ENCODE assay signal across 1 cellular context in the genomic region with DNA sequence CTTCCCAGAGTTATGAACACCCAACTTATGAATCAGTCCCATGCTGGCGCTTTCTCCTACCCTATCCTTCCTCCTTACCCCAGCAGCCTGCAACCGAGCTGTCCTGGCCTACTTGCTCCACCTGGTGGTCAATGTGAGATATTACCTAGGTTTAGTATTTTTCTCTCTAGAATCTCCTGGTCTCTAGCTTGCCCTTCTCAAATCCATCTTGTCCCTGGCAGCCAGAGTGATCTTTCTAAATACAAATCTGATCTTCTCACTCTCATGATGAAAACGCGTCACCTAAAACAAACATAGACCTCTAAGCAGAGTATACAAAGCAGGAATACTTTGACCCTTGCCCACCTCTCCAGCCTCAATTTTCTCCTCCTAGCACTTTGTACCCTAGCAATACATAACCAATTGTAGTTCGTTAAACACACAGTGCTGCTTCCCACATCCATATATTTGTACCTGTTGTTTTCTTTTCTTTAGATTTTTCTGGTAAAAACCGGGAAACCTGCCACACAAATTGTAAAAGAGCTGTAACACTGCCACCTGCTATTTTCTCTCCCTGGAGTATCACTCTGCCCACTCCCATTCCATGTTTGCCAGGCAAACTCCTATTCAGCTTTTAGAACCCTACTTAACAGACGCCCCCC.
TF ChIP-seq lines count a peak whose summit lies in the region.

No MANE protein-coding gene starts in this region.

TF ChIP-seq in HepG2, 621 proteins besides CTCF, POLR2A, EP300 and RAD21 (continued from another document and continues in another):
- TF ChIP-seq, protein P1, sequence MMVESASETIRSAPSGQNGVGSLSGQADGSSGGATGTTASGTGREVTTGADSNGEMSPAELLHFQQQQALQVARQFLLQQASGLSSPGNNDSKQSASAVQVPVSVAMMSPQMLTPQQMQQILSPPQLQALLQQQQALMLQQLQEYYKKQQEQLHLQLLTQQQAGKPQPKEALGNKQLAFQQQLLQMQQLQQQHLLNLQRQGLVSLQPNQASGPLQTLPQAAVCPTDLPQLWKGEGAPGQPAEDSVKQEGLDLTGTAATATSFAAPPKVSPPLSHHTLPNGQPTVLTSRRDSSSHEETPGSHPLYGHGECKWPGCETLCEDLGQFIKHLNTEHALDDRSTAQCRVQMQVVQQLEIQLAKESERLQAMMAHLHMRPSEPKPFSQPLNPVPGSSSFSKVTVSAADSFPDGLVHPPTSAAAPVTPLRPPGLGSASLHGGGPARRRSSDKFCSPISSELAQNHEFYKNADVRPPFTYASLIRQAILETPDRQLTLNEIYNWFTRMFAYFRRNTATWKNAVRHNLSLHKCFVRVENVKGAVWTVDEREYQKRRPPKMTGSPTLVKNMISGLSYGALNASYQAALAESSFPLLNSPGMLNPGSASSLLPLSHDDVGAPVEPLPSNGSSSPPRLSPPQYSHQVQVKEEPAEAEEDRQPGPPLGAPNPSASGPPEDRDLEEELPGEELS (CRISPR knock-in tag; IDR thresholded peaks at IDR 0.05), result peak; percentile 94
- TF ChIP-seq, protein P2, sequence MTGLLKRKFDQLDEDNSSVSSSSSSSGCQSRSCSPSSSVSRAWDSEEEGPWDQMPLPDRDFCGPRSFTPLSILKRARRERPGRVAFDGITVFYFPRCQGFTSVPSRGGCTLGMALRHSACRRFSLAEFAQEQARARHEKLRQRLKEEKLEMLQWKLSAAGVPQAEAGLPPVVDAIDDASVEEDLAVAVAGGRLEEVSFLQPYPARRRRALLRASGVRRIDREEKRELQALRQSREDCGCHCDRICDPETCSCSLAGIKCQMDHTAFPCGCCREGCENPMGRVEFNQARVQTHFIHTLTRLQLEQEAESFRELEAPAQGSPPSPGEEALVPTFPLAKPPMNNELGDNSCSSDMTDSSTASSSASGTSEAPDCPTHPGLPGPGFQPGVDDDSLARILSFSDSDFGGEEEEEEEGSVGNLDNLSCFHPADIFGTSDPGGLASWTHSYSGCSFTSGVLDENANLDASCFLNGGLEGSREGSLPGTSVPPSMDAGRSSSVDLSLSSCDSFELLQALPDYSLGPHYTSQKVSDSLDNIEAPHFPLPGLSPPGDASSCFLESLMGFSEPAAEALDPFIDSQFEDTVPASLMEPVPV (CRISPR knock-in tag; IDR thresholded peaks at IDR 0.05), result peak; percentile 48; the same call in 1 of the 2 replicates
- TF ChIP-seq BRD4 (CRISPR knock-in tag; IDR thresholded peaks at IDR 0.05), result no peak
- peak; percentile 32; the same call in 1 of the 2 replicates for TF ChIP-seq GABPB1 (CRISPR knock-in tag; IDR thresholded peaks at IDR 0.05)
- no peak for TF ChIP-seq MED8 (CRISPR knock-in tag; IDR thresholded peaks at IDR 0.05; ENCODE audit: insufficient replicate concordance)
- peak; percentile 87 for TF ChIP-seq NCOR1 (IDR thresholded peaks at IDR 0.05; ENCODE audit: borderline replicate concordance, low read length)
- peak; percentile 26; the same call in 1 of the 2 replicates for TF ChIP-seq YEATS2 (CRISPR knock-in tag; IDR thresholded peaks at IDR 0.05; ENCODE audit: borderline replicate concordance)
- TF ChIP-seq, protein P3, sequence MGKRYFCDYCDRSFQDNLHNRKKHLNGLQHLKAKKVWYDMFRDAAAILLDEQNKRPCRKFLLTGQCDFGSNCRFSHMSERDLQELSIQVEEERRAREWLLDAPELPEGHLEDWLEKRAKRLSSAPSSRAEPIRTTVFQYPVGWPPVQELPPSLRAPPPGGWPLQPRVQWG (CRISPR knock-in tag; IDR thresholded peaks at IDR 0.05; ENCODE audit: borderline replicate concordance, low read depth), result no peak
- no peak for TF ChIP-seq ZNF296 (CRISPR knock-in tag; conservative IDR thresholded peaks at IDR 0.05)
- peak; percentile 72; the same call in 1 of the 2 replicates for TF ChIP-seq ZNF792 (CRISPR knock-in tag; IDR thresholded peaks at IDR 0.05)
- no peak for TF ChIP-seq ZNF605 (CRISPR knock-in tag; IDR thresholded peaks at IDR 0.05)
- 0 out of 2 replicates have a peak, but pooled peaks have one; percentile 29 for TF ChIP-seq STAT5B (CRISPR knock-in tag; IDR thresholded peaks at IDR 0.05)
- TF ChIP-seq PAWR (CRISPR knock-in tag; IDR thresholded peaks at IDR 0.05; ENCODE audit: borderline replicate concordance), result no peak
- peak; percentile 81; the same call in 1 of the 2 replicates for TF ChIP-seq ZNF614 (CRISPR knock-in tag; IDR thresholded peaks at IDR 0.05; ENCODE audit: borderline replicate concordance)
- TF ChIP-seq ZBTB21 (CRISPR knock-in tag; IDR thresholded peaks at IDR 0.05), result no peak
- TF ChIP-seq DMAP1 (CRISPR knock-in tag; IDR thresholded peaks at IDR 0.05), result peak; percentile 57; the same call in 1 of the 2 replicates
- TF ChIP-seq GATAD2A (CRISPR knock-in tag; IDR thresholded peaks at IDR 0.05), result peak; percentile 95
- no peak for TF ChIP-seq HIVEP1 (CRISPR knock-in tag; IDR thresholded peaks at IDR 0.05)
- TF ChIP-seq FOSL1 (CRISPR knock-in tag; IDR thresholded peaks at IDR 0.05; ENCODE audit: borderline replicate concordance), result peak; percentile 80
- 0 out of 2 replicates have a peak, but pooled peaks have one; percentile 16 for TF ChIP-seq ZFP37 (CRISPR knock-in tag; IDR thresholded peaks at IDR 0.05; ENCODE audit: borderline replicate concordance)
- TF ChIP-seq, protein P4, sequence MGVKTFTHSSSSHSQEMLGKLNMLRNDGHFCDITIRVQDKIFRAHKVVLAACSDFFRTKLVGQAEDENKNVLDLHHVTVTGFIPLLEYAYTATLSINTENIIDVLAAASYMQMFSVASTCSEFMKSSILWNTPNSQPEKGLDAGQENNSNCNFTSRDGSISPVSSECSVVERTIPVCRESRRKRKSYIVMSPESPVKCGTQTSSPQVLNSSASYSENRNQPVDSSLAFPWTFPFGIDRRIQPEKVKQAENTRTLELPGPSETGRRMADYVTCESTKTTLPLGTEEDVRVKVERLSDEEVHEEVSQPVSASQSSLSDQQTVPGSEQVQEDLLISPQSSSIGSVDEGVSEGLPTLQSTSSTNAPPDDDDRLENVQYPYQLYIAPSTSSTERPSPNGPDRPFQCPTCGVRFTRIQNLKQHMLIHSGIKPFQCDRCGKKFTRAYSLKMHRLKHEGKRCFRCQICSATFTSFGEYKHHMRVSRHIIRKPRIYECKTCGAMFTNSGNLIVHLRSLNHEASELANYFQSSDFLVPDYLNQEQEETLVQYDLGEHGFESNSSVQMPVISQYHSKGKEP (CRISPR knock-in tag; IDR thresholded peaks at IDR 0.05), result no peak
- TF ChIP-seq SNAI1 (CRISPR knock-in tag; IDR thresholded peaks at IDR 0.05; ENCODE audit: borderline replicate concordance), result no peak
- TF ChIP-seq ZNF569 (CRISPR knock-in tag; IDR thresholded peaks at IDR 0.05; ENCODE audit: borderline replicate concordance), result no peak
- TF ChIP-seq, protein P5, sequence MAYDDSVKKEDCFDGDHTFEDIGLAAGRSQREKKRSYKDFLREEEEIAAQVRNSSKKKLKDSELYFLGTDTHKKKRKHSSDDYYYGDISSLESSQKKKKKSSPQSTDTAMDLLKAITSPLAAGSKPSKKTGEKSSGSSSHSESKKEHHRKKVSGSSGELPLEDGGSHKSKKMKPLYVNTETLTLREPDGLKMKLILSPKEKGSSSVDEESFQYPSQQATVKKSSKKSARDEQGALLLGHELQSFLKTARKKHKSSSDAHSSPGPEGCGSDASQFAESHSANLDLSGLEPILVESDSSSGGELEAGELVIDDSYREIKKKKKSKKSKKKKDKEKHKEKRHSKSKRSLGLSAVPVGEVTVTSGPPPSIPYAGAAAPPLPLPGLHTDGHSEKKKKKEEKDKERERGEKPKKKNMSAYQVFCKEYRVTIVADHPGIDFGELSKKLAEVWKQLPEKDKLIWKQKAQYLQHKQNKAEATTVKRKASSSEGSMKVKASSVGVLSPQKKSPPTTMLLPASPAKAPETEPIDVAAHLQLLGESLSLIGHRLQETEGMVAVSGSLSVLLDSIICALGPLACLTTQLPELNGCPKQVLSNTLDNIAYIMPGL (CRISPR knock-in tag; IDR thresholded peaks at IDR 0.05; ENCODE audit: borderline replicate concordance in 1 of 2, low read depth in 1 of 2), result no peak; a peak in 2 of 4 replicates
- TF ChIP-seq ADNP (CRISPR knock-in tag; IDR thresholded peaks at IDR 0.05), result 0 out of 2 replicates have a peak, but pooled peaks have one; percentile 22
- TF ChIP-seq ZNF274 (CRISPR knock-in tag; IDR thresholded peaks at IDR 0.05), result no peak
- TF ChIP-seq CC2D1A (CRISPR knock-in tag; IDR thresholded peaks at IDR 0.05), result no peak
- TF ChIP-seq HOXA5 (CRISPR knock-in tag; IDR thresholded peaks at IDR 0.05), result peak; percentile 87
- TF ChIP-seq SKI (IDR thresholded peaks at IDR 0.05; ENCODE audit: partially characterized antibody), result peak; percentile 83
- TF ChIP-seq NFIC (IDR thresholded peaks at IDR 0.05; ENCODE audit: low read length), result peak; percentile 92
- TF ChIP-seq ZNF616 (CRISPR knock-in tag; IDR thresholded peaks at IDR 0.05; ENCODE audit: low read depth), result no peak
- TF ChIP-seq, protein P6, sequence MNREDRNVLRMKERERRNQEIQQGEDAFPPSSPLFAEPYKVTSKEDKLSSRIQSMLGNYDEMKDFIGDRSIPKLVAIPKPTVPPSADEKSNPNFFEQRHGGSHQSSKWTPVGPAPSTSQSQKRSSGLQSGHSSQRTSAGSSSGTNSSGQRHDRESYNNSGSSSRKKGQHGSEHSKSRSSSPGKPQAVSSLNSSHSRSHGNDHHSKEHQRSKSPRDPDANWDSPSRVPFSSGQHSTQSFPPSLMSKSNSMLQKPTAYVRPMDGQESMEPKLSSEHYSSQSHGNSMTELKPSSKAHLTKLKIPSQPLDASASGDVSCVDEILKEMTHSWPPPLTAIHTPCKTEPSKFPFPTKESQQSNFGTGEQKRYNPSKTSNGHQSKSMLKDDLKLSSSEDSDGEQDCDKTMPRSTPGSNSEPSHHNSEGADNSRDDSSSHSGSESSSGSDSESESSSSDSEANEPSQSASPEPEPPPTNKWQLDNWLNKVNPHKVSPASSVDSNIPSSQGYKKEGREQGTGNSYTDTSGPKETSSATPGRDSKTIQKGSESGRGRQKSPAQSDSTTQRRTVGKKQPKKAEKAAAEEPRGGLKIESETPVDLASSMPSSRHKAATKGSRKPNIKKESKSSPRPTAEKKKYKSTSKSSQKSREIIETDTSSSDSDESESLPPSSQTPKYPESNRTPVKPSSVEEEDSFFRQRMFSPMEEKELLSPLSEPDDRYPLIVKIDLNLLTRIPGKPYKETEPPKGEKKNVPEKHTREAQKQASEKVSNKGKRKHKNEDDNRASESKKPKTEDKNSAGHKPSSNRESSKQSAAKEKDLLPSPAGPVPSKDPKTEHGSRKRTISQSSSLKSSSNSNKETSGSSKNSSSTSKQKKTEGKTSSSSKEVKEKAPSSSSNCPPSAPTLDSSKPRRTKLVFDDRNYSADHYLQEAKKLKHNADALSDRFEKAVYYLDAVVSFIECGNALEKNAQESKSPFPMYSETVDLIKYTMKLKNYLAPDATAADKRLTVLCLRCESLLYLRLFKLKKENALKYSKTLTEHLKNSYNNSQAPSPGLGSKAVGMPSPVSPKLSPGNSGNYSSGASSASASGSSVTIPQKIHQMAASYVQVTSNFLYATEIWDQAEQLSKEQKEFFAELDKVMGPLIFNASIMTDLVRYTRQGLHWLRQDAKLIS (CRISPR knock-in tag; IDR thresholded peaks at IDR 0.05), result no peak
- TF ChIP-seq, protein P7, sequence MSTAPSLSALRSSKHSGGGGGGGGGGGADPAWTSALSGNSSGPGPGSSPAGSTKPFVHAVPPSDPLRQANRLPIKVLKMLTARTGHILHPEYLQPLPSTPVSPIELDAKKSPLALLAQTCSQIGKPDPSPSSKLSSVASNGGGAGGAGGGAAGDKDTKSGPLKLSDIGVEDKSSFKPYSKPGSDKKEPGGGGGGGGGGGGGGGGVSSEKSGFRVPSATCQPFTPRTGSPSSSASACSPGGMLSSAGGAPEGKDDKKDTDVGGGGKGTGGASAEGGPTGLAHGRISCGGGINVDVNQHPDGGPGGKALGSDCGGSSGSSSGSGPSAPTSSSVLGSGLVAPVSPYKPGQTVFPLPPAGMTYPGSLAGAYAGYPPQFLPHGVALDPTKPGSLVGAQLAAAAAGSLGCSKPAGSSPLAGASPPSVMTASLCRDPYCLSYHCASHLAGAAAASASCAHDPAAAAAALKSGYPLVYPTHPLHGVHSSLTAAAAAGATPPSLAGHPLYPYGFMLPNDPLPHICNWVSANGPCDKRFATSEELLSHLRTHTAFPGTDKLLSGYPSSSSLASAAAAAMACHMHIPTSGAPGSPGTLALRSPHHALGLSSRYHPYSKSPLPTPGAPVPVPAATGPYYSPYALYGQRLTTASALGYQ (CRISPR knock-in tag; IDR thresholded peaks at IDR 0.05), result peak; percentile 98
- peak; percentile 80; the same call in 1 of the 2 replicates for TF ChIP-seq ZNF703 (CRISPR knock-in tag; IDR thresholded peaks at IDR 0.05; ENCODE audit: borderline replicate concordance)
- TF ChIP-seq ZSCAN30 (CRISPR knock-in tag; IDR thresholded peaks at IDR 0.05), result no peak
- TF ChIP-seq SRY (CRISPR knock-in tag; IDR thresholded peaks at IDR 0.05), result no peak
- TF ChIP-seq ZNF33A (CRISPR knock-in tag; IDR thresholded peaks at IDR 0.05; ENCODE audit: borderline replicate concordance), result no peak
- peak; percentile 93 for TF ChIP-seq ASH2L (IDR thresholded peaks at IDR 0.05; ENCODE audit: insufficient read length, low read depth, low read length)
- no peak for TF ChIP-seq GLI4 (CRISPR knock-in tag; IDR thresholded peaks at IDR 0.05; ENCODE audit: borderline replicate concordance)
- TF ChIP-seq, protein P8, sequence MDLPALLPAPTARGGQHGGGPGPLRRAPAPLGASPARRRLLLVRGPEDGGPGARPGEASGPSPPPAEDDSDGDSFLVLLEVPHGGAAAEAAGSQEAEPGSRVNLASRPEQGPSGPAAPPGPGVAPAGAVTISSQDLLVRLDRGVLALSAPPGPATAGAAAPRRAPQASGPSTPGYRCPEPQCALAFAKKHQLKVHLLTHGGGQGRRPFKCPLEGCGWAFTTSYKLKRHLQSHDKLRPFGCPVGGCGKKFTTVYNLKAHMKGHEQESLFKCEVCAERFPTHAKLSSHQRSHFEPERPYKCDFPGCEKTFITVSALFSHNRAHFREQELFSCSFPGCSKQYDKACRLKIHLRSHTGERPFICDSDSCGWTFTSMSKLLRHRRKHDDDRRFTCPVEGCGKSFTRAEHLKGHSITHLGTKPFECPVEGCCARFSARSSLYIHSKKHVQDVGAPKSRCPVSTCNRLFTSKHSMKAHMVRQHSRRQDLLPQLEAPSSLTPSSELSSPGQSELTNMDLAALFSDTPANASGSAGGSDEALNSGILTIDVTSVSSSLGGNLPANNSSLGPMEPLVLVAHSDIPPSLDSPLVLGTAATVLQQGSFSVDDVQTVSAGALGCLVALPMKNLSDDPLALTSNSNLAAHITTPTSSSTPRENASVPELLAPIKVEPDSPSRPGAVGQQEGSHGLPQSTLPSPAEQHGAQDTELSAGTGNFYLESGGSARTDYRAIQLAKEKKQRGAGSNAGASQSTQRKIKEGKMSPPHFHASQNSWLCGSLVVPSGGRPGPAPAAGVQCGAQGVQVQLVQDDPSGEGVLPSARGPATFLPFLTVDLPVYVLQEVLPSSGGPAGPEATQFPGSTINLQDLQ (CRISPR knock-in tag; IDR thresholded peaks at IDR 0.05), result no peak
- TF ChIP-seq ZNF282 (IDR thresholded peaks at IDR 0.05; ENCODE audit: partially characterized antibody), result no peak
- no peak for TF ChIP-seq TAF1 (CRISPR knock-in tag; IDR thresholded peaks at IDR 0.05)
- no peak for TF ChIP-seq ZFAT (CRISPR knock-in tag; conservative IDR thresholded peaks at IDR 0.05)
- peak; percentile 100 for TF ChIP-seq BCL6 (CRISPR knock-in tag; IDR thresholded peaks at IDR 0.05)
- TF ChIP-seq, protein P9, sequence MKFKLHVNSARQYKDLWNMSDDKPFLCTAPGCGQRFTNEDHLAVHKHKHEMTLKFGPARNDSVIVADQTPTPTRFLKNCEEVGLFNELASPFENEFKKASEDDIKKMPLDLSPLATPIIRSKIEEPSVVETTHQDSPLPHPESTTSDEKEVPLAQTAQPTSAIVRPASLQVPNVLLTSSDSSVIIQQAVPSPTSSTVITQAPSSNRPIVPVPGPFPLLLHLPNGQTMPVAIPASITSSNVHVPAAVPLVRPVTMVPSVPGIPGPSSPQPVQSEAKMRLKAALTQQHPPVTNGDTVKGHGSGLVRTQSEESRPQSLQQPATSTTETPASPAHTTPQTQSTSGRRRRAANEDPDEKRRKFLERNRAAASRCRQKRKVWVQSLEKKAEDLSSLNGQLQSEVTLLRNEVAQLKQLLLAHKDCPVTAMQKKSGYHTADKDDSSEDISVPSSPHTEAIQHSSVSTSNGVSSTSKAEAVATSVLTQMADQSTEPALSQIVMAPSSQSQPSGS (CRISPR knock-in tag; IDR thresholded peaks at IDR 0.05), result peak; percentile 80
